ENCODE assay signal across 15 cellular contexts in the genomic region with DNA sequence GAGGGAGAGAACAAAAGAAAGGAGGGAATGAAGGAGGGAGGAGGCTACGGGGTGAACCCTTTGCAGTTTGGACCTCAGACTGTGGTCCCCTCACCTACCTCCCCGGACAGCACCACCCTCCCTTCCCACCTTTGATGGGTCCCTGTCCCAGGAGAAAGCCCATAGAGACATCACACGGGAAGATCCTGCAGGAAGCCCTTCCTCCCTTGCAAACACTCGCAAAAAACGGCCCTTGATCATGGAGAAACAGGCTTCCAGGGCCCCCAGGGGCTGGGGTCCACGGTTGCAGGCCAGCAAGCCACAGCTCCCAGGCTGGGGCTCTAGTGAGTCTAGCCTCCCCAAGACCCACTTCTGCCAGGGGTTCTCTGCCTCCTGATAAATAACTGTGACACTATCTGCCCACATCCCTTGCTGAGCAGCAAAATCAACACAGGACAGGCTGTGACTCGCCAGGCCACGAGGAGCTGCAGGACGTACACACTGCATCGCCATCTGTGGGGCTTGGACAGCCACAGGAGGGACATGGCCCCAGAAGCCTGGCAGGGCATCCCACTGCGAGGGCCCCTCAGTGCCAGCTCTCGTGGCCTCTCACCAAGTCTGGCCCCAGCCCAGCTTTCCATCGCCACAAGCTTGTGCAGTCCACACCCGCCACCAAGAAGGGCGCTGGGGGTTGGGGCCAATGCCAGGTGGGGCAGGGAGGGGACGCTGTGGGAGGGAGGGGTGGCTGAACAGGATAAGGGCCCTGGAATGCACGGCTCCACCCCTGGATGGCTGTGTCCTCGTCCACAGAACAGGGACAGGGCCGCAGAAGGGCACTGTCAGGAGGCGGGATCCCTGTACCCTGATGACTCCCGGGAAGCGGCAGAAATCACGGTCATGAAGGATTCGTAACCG. TPM values are rescaled to one million over a fixed set of nuclear protein-coding genes. Genes with fewer than 3 reads are reported as not detected.
A peak's percentile ranks its signal among the peaks of the same experiment; 100 is the strongest.
DNase-seq lines count a peak whose midpoint lies in the region; ATAC-seq, FAIRE-seq and TF ChIP-seq lines count a peak whose summit lies in the region.
"Had no signal": no experiment of that assay in that cellular context is flagged by ENCODE, and none has a peak within 500 bp of the region (broad histone marks: within the 10 kb centered on the region; RNA-seq: fewer than 3 reads in every experiment).

No MANE protein-coding gene starts in this region.

- DNase-seq in H7: peak; percentile 49
- peak in 2 of 4 donors; percentile 40 to 55 for DNase-seq in body of pancreas
- DNase-seq in left lobe of liver (ENCODE audit: low spot score): no peak
- peak; percentile 58 for DNase-seq in small intestine
- DNase-seq in NCI-H2081 (lab: John Stamatoyannopoulos, UW): no peak
- DNase-seq in NCI-H345 treated with DMSO at 0.1 percent for 48 hours (lab: John Stamatoyannopoulos, UW; ENCODE audit: unreplicated experiment): no peak
- DNase-seq in DMS53 treated with DMSO at 0.1 percent for 48 hours (lab: John Stamatoyannopoulos, UW; ENCODE audit: unreplicated experiment): no peak
- DNase-seq: activated CD4-positive, alpha-beta T cell treated with anti-CD3 and anti-CD28 coated beads for 36 hours; activated T-cell treated with anti-CD3 and anti-CD28 coated beads, Interleukin-2, amount 50 U/mL, for 4 hours; foreskin melanocyte; NCI-H2029; stimulated activated CD4-positive, alpha-beta T cell treated with anti-CD3 and anti-CD28 coated beads, Interleukin-4, amount 100 ng/mL, for 1 hour; stimulated activated naive CD4-positive, alpha-beta T cell; T-cell had no signal

- TF ChIP-seq POLR2A in body of pancreas (IDR thresholded peaks at IDR 0.05): no peak

- H3K4me3 ChIP-seq in H7 (ENCODE audit: insufficient read depth, low read depth, low read length) (no peak overlapping the region), body of pancreas (no peak overlapping the region), small intestine (ENCODE audit: low read depth in 1 of 2, low read length in 2 of 2) (no peak overlapping the region)

- ATAC-seq in body of pancreas (peak; percentile 46), left lobe of liver (peak; percentile 20), HG02852 (IDR thresholded peaks at IDR 0.05; ENCODE audit: unreplicated experiment) (no peak)
- ATAC-seq: activated CD4-positive, alpha-beta T cell treated with anti-CD3 and anti-CD28 coated beads for 36 hours; activated T-cell treated with anti-CD3 and anti-CD28 coated beads, Interleukin-2, amount 50 U/mL, for 4 hours; T-cell had no signal

- H3K4me1 ChIP-seq in body of pancreas (peaks cover 32% of the 10 kb centered on the region), small intestine (ENCODE audit: control insufficient read depth in 2 of 2, insufficient read depth in 1 of 2, low read depth in 1 of 2, low read length in 1 of 2) (no peaks in the 10 kb centered on the region)

- no peak for TF ChIP-seq CTCF in body of pancreas (IDR thresholded peaks at IDR 0.05)

- no peak for FAIRE-seq in small intestine (lab: Jason Lieb, UNC)

- H3K27me3 ChIP-seq in H7 (ENCODE audit: control insufficient read depth, insufficient read depth, low read length) (no peaks in the 10 kb centered on the region), body of pancreas (no peaks in the 10 kb centered on the region), small intestine (ENCODE audit: control insufficient read depth in 2 of 2, insufficient read depth in 2 of 2, low read length in 2 of 2) (no peaks in the 10 kb centered on the region)

- intact Hi-C loops in body of pancreas (cut with DNase I): no loop called here

- H3K36me3 ChIP-seq in H7 (replicated peaks; ENCODE audit: control insufficient read depth, insufficient read depth, low read length): no peaks in the 10 kb centered on the region
- H3K36me3 ChIP-seq in body of pancreas (replicated peaks in 1 of 2; ENCODE audit: insufficient read depth in 1 of 2, low read depth in 2 of 2): no peaks in the 10 kb centered on the region
- no peaks in the 10 kb centered on the region for H3K36me3 ChIP-seq in small intestine (ENCODE audit: control insufficient read depth in 2 of 2, insufficient read depth in 2 of 2, low read length in 2 of 2)

- no peak overlapping the region for H3K27ac ChIP-seq in body of pancreas
- H3K27ac ChIP-seq in small intestine (ENCODE audit: low read depth in 1 of 2, low read length in 1 of 2): no peak overlapping the region

- 50 to 72% methylated on average over 17 to 21 of the region's 25 CpGs for WGBS in body of pancreas, 2 donors
- 25 to 64% (median 49%) methylated on average over 23 to 25 of the region's 25 CpGs for WGBS in small intestine, 3 donors

- H3K9me3 ChIP-seq in body of pancreas (no peaks in the 10 kb centered on the region), small intestine (ENCODE audit: control insufficient read depth, low read depth) (no peaks in the 10 kb centered on the region)

RNA-seq across cellular contexts. Expression of a gene that starts 34.2 kb away (rescaled TPM):
- total RNA-seq in H7 (2014; rRNA removed; shearing (Covaris generic)): 149 and 202 TPM in 2 replicates
- total RNA-seq in body of pancreas (10 to 100 TPM; 58.6 to 59.3 TPM), left lobe of liver (2.7 TPM)
- 10 to 100 TPM; 17.4 to 38.2 (median 26.5) TPM for polyA plus RNA-seq in small intestine

Comparison
In these comparisons a context has a peak if more than half of its experiments do, and no peak if none do; other contexts are left out.
1. DNase-seq: peak in H7 (single experiment) and small intestine (single experiment); none in left lobe of liver (single experiment), NCI-H2081 (0 of 2), NCI-H345 treated with DMSO at 0.1 percent for 48 hours (single experiment) and DMS53 treated with DMSO at 0.1 percent for 48 hours (single experiment).
2. RNA of a gene that starts 34.2 kb away (total RNA-seq): 149 to 202 TPM in H7 and 58.6 to 59.3 TPM in body of pancreas; 2.7 TPM in left lobe of liver (single experiment); every median in the first group is over 10 times any median in the second.